20 cellular contexts compared by ENCODE assay signal in the genomic region with DNA sequence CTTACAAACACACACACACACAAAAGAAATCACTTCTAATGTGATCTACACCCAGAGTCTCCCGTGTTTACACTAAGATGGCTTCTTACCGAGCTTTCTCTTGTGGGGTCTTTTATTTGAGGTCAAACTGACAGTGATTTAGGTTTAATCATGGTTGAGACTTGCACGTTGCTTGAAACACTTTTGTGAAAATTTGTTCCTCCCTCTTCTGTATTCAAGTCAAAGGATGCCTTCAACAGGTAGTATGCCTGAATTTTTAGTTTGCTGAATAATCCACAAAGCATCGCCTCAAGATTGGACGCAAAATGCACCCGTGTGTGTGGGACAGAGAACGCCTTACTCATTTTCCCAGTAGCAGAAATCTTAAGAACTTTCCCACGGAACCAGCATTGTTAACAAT. TPM values are rescaled to one million over a fixed set of nuclear protein-coding genes. Genes with fewer than 3 reads are reported as not detected.
DNase-seq lines count a peak whose midpoint lies in the region; ATAC-seq and TF ChIP-seq lines count a peak whose summit lies in the region.
"Had no signal": no experiment of that assay in that cellular context is flagged by ENCODE, and none has a peak within 500 bp of the region (broad histone marks: within the 10 kb centered on the region; RNA-seq: fewer than 3 reads in every experiment).

No MANE protein-coding gene starts in this region.

- peaks cover 6% of the 10 kb centered on the region for H3K79me2 ChIP-seq in neural progenitor cell (ENCODE audit: low read depth)

- H3K4me3 Mint-ChIP-seq in activated B cell treated with CpG ODN at 0.5 μM for 24 hours: peak overlapping the region; percentile 48
- H3K4me3 Mint-ChIP-seq in neural progenitor cell: no peak overlapping the region
- H3K4me3 Mint-ChIP-seq: HFFc6 had no signal

- peak overlapping the region; percentile 89 for H3K27ac Mint-ChIP-seq in activated B cell treated with CpG ODN at 0.5 μM for 24 hours
- peak overlapping the region; percentile 91 for H3K27ac Mint-ChIP-seq in neural progenitor cell
- H3K27ac Mint-ChIP-seq: HFFc6 had no signal

- H3K9me3 ChIP-seq in neural progenitor cell (ENCODE audit: low read depth): no peaks in the 10 kb centered on the region
- H3K9me3 ChIP-seq: BLaER1 had no signal

- H3K9me3 Mint-ChIP-seq in activated B cell treated with CpG ODN at 0.5 μM for 24 hours: peaks cover 4% of the 10 kb centered on the region
- H3K9me3 Mint-ChIP-seq in neural progenitor cell: peaks cover 4% of the 10 kb centered on the region
- H3K9me3 Mint-ChIP-seq: HFFc6 had no signal

- no peak for TF ChIP-seq CTCF in HL-60 (IDR thresholded peaks at IDR 0.05; ENCODE audit: insufficient read depth, low read length)
- no peak for TF ChIP-seq CTCF in activated B cell treated with CpG ODN at 0.5 μM for 24 hours (IDR thresholded peaks at IDR 0.05)
- no peak for TF ChIP-seq CTCF in neural progenitor cell (IDR thresholded peaks at IDR 0.05)

- no peak overlapping the region for H3K9ac ChIP-seq in neural progenitor cell
- H3K9ac ChIP-seq: BLaER1 had no signal

- ATAC-seq in activated B cell treated with CpG ODN at 0.5 μM for 24 hours (ENCODE audit: low read depth) (no peak), HG03175 (IDR thresholded peaks at IDR 0.05; ENCODE audit: unreplicated experiment) (no peak), GM18502 (IDR thresholded peaks at IDR 0.05; ENCODE audit: poor library complexity, unreplicated experiment) (no peak)
- ATAC-seq: PC-3 had no signal

- no peak for DNase-seq in HL-60 (ENCODE audit: low read depth in 1 of 2, low spot score in 1 of 2)
- no peak for DNase-seq in activated B cell treated with CpG ODN at 0.5 μM for 24 hours
- no peak for DNase-seq in neural progenitor cell (ENCODE audit: low spot score)
- no peak for DNase-seq in C1 segment of cervical spinal cord (lab: John Stamatoyannopoulos, UW)
- no peak for DNase-seq in activated CD8-positive, alpha-beta memory T cell treated with anti-CD3 and anti-CD28 coated beads, Interleukin-2, amount 50 U/mL, for 4 hours
- DNase-seq: GDM1, H7, HFFc6, KG1, NCI-H1105, NCI-H1694, NCI-H2081, NCI-H2171, NCI-H526, PC-3, Right ventricle myocardium superior, SW 1271 had no signal

- H3K4me3 ChIP-seq in HL-60 (replicated peaks; ENCODE audit: insufficient read depth, low read length) (no peak overlapping the region), neural progenitor cell (no peak overlapping the region)
- H3K4me3 ChIP-seq: BLaER1 had no signal

- intact Hi-C loops in activated B cell treated with CpG ODN at 0.5 μM for 24 hours (cut with micrococcal nuclease): no loop called here

- CTCF ChIA-PET in activated B cell treated with CpG ODN at 0.5 μM for 24 hours (lab: Charles Lee): no interaction called here

- peaks cover 56% of the 10 kb centered on the region for H3F3A ChIP-seq in neural progenitor cell (ENCODE audit: low read depth)

- no peaks in the 10 kb centered on the region for H3K27me3 ChIP-seq in HL-60 (ENCODE audit: insufficient read depth, poor library complexity, severe bottlenecking)
- H3K27me3 ChIP-seq in neural progenitor cell: peaks cover 18% of the 10 kb centered on the region
- H3K27me3 ChIP-seq: BLaER1 had no signal

- H3K36me3 Mint-ChIP-seq in activated B cell treated with CpG ODN at 0.5 μM for 24 hours (ENCODE audit: low read depth): peaks cover 2% of the 10 kb centered on the region
- peaks cover 3% of the 10 kb centered on the region for H3K36me3 Mint-ChIP-seq in neural progenitor cell

- POLR2A ChIA-PET in activated B cell treated with CpG ODN at 0.5 μM for 24 hours (lab: Charles Lee): no interaction called here

- H4K20me1 ChIP-seq in neural progenitor cell (ENCODE audit: low read depth): no peaks in the 10 kb centered on the region
- H4K20me1 ChIP-seq: BLaER1 had no signal

- H3K27me3 Mint-ChIP-seq in activated B cell treated with CpG ODN at 0.5 μM for 24 hours (peaks cover 5% of the 10 kb centered on the region), neural progenitor cell (ENCODE audit: insufficient read depth, low read depth) (peaks cover 4% of the 10 kb centered on the region)

- H3K4me1 ChIP-seq in neural progenitor cell: peaks cover 51% of the 10 kb centered on the region

- H2AFZ ChIP-seq in neural progenitor cell (replicated peaks): peak overlapping the region; percentile 20

- peak overlapping the region; percentile 52 for H3K4me2 ChIP-seq in neural progenitor cell

- H3K36me3 ChIP-seq in neural progenitor cell: no peaks in the 10 kb centered on the region
- H3K36me3 ChIP-seq: BLaER1 had no signal

- H3K4me1 Mint-ChIP-seq in activated B cell treated with CpG ODN at 0.5 μM for 24 hours (peaks cover 40% of the 10 kb centered on the region), neural progenitor cell (peaks cover 49% of the 10 kb centered on the region)

- H3K27ac ChIP-seq in HL-60 (replicated peaks) (peak overlapping the region; percentile 78), neural progenitor cell (peak overlapping the region; percentile 91)
- H3K27ac ChIP-seq: BLaER1 had no signal

RNA-seq across cellular contexts. Expression of a gene that starts 4.0 kb away (rescaled TPM):
- 19.4 and 21.7 TPM in 2 replicates for total RNA-seq in activated B cell treated with CpG ODN at 0.5 μM for 24 hours
- total RNA-seq in neural progenitor cell (ENCODE audit: low replicate concordance): 45.5 and 83.3 TPM in 2 replicates
